ENCODE assay signal across 21 cellular contexts in the genomic region with DNA sequence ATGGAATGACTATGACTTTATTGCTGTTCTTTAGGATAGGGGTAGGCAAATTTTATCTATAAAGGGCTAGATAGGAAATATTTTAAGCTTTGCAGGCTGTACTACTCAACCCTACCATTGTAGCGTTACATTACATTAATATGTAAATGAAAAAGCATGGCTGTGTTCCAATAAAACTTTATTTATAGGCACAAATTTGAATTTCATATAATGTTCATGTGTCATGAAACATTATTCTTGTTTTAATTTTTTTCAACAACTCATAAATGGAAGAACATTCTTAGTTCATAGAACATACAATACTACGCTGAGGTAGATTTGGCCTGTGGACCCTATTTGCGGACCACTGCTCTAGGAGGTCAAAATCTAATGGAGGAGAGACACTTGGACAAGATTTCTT.
DNase-seq lines count a peak whose midpoint lies in the region; ATAC-seq, FAIRE-seq and TF ChIP-seq lines count a peak whose summit lies in the region.
"Had no signal": no experiment of that assay in that cellular context is flagged by ENCODE, and none has a peak within 500 bp of the region (broad histone marks: within the 10 kb centered on the region; RNA-seq: fewer than 3 reads in every experiment).

No MANE protein-coding gene starts in this region.

- POLR2A ChIA-PET in GM12878 (lab: Charles Lee), result no interaction called here

- in situ Hi-C loops in GM12878 (cut with MboI), result no loop called here

- no peak for ATAC-seq in GM23338
- ATAC-seq in GM12878, result no peak
- no peak for ATAC-seq in GM19397 (IDR thresholded peaks at IDR 0.05; ENCODE audit: unreplicated experiment)
- ATAC-seq: A549; CD8-positive, alpha-beta T cell had no signal

- H3K4me2 ChIP-seq in GM23338 (no peak overlapping the region), GM12878 (ENCODE audit: control insufficient read depth, insufficient read depth) (no peak overlapping the region)
- H3K4me2 ChIP-seq: A549; BLaER1 treated with 17β-estradiol and CSF1 and Interleukin-3, amounts not matched to agents 10 nM and 100 nM had no signal

- H3K9me2 ChIP-seq in GM23338 (ENCODE audit: insufficient read depth), result 0 out of 2 replicates have a peak, but pooled peaks cover under 1% of the 10 kb centered on the region

- no peaks in the 10 kb centered on the region for H3K36me3 Mint-ChIP-seq in GM23338 (ENCODE audit: low read depth)
- H3K36me3 Mint-ChIP-seq: CD8-positive, alpha-beta T cell had no signal

- no peak for FAIRE-seq in GM12878 (lab: Jason Lieb, UNC)
- FAIRE-seq: A549, G401.6, GM12892, GM18507 had no signal

- intact Hi-C loops in GM12878 (cut with micrococcal nuclease; ENCODE audit: unreplicated experiment), result no loop called here

- H4K20me1 ChIP-seq in GM23338 (replicated peaks; ENCODE audit: insufficient read depth), result no peaks in the 10 kb centered on the region
- no peaks in the 10 kb centered on the region for H4K20me1 ChIP-seq in GM12878 (ENCODE audit: control insufficient read depth, insufficient read depth)
- H4K20me1 ChIP-seq: BLaER1 treated with 17β-estradiol and CSF1 and Interleukin-3, amounts not matched to agents 10 nM and 100 nM had no signal

- H3K79me2 ChIP-seq in GM23338 (replicated peaks; ENCODE audit: insufficient read depth) (no peaks in the 10 kb centered on the region), GM12878 (ENCODE audit: control insufficient read depth, insufficient read depth, low read length) (no peaks in the 10 kb centered on the region)

- no peak for TF ChIP-seq CTCF in GM23338 (conservative IDR thresholded peaks at IDR 0.05; ENCODE audit: low read depth in 2 of 2)
- no peak for TF ChIP-seq CTCF in GM12878 (IDR thresholded peaks at IDR 0.05 in 2 of 3, conservative IDR thresholded peaks at IDR 0.05 in 1 of 3; ENCODE audit: control insufficient read depth in 2 of 3, extremely low read depth in 1 of 3, insufficient read depth in 1 of 3, low read depth in 3 of 3, low read length in 3 of 3)

- CTCF ChIA-PET in GM12878 (lab: Yijun Ruan, JAX), result no interaction called here

- H3K4me3 ChIP-seq in GM23338, result no peak overlapping the region
- H3K4me3 ChIP-seq in GM12878, result no peak overlapping the region
- H3K4me3 ChIP-seq: A549; BLaER1 treated with 17β-estradiol and CSF1 and Interleukin-3, amounts not matched to agents 10 nM and 100 nM had no signal

- no peaks in the 10 kb centered on the region for H3F3A ChIP-seq in GM23338 (replicated peaks; ENCODE audit: low read depth)

- no peaks in the 10 kb centered on the region for H3K36me3 ChIP-seq in GM23338 (ENCODE audit: insufficient read depth)
- no peaks in the 10 kb centered on the region for H3K36me3 ChIP-seq in GM12878 (ENCODE audit: control insufficient read depth in 2 of 2, insufficient read depth in 2 of 2, low read length in 1 of 2)
- H3K36me3 ChIP-seq: BLaER1 treated with 17β-estradiol and CSF1 and Interleukin-3, amounts not matched to agents 10 nM and 100 nM had no signal

- H3K27ac ChIP-seq in GM23338 (ENCODE audit: low read depth), result peak overlapping the region; percentile 8; the same call in 1 of the 2 replicates
- H3K27ac ChIP-seq in GM12878 (ENCODE audit: control insufficient read depth, insufficient read depth), result no peak overlapping the region
- H3K27ac ChIP-seq: A549; BLaER1 treated with 17β-estradiol and CSF1 and Interleukin-3, amounts not matched to agents 10 nM and 100 nM; C4-2B had no signal

- DNase-seq in GM23338 (ENCODE audit: low spot score) (no peak), GM12878 (ENCODE audit: low read depth, low spot score) (no peak), D341Med (ENCODE audit: low spot score) (no peak)
- DNase-seq in stimulated activated CD4-positive, alpha-beta T cell treated with anti-CD3 and anti-CD28 coated beads, Interleukin-15, amount 100 ng/mL, for 24 hours, result no peak
- DNase-seq: 8988T; AML-193; Calu3; CD4-positive, alpha-beta T cell; CD8-positive, alpha-beta T cell; DMS 273 treated with DMSO at 0.1 percent for 48 hours; DMS79 treated with DMSO at 0.1 percent for 48 hours; GF-D8 had no signal

- H3K9ac ChIP-seq in GM12878 (ENCODE audit: control insufficient read depth, insufficient read depth, low read length), result no peak overlapping the region
- H3K9ac ChIP-seq: BLaER1 treated with 17β-estradiol and CSF1 and Interleukin-3, amounts not matched to agents 10 nM and 100 nM had no signal

- 68% methylated on average over 3 of the region's 3 CpGs for WGBS in GM12878 (ENCODE audit: insufficient coverage, insufficient replicate concordance, low lambda C conversion rate, missing lambda C conversion rate)

- H3K27ac Mint-ChIP-seq in GM23338, result no peak overlapping the region
- H3K27ac Mint-ChIP-seq: B cell; CD4-positive, alpha-beta T cell; CD8-positive, alpha-beta T cell had no signal

- SMC1A ChIA-PET in GM12878 (lab: Charles Lee; ENCODE audit: uncharacterized antibody, unreplicated experiment), result no interaction called here

- peaks cover 23% of the 10 kb centered on the region for H3K4me1 Mint-ChIP-seq in GM23338
- H3K4me1 Mint-ChIP-seq: B cell had no signal

- no peak overlapping the region for H3K4me3 Mint-ChIP-seq in GM23338
- H3K4me3 Mint-ChIP-seq: B cell; CD4-positive, alpha-beta T cell; CD8-positive, alpha-beta T cell had no signal

- H3K27me3 ChIP-seq in GM23338 (ENCODE audit: insufficient read depth) (no peaks in the 10 kb centered on the region), GM12878 (replicated peaks in 1 of 2; ENCODE audit: control insufficient read depth in 2 of 2, insufficient read depth in 2 of 2, low read length in 1 of 2) (no peaks in the 10 kb centered on the region)
- H3K27me3 ChIP-seq: BLaER1 treated with 17β-estradiol and CSF1 and Interleukin-3, amounts not matched to agents 10 nM and 100 nM had no signal

- TF ChIP-seq POLR2A in GM12878 (IDR thresholded peaks at IDR 0.05; ENCODE audit: low read depth, low read length), result no peak

- TF ChIP-seq EP300 in GM12878 (IDR thresholded peaks at IDR 0.05; ENCODE audit: borderline replicate concordance in 1 of 2, control insufficient read depth in 1 of 2, low read depth in 2 of 2, low read length in 2 of 2), result no peak

- peaks cover 6% of the 10 kb centered on the region for H3K27me3 Mint-ChIP-seq in GM23338 (ENCODE audit: insufficient read depth, low read depth, poor library complexity)
- H3K27me3 Mint-ChIP-seq: B cell; CD4-positive, alpha-beta T cell had no signal

- no TSS peak for BruUV-seq in GM12878 (replicated peaks; lab: Mats Ljungman, UMichigan)

- no peaks in the 10 kb centered on the region for H3K9me3 Mint-ChIP-seq in GM23338
- H3K9me3 Mint-ChIP-seq: CD4-positive, alpha-beta T cell had no signal

- peaks cover 6% of the 10 kb centered on the region; the same call in 1 of the 2 replicates for H3K4me1 ChIP-seq in GM23338 (ENCODE audit: insufficient read depth)
- H3K4me1 ChIP-seq in GM12878 (ENCODE audit: control insufficient read depth, insufficient read depth, low read length), result no peaks in the 10 kb centered on the region
- H3K4me1 ChIP-seq: A549; BLaER1 treated with 17β-estradiol and CSF1 and Interleukin-3, amounts not matched to agents 10 nM and 100 nM; Caco-2 had no signal

- H2AFZ ChIP-seq in GM23338 (no peak overlapping the region), GM12878 (ENCODE audit: control insufficient read depth, low read depth, low read length) (no peak overlapping the region)

- no peaks in the 10 kb centered on the region for H3K9me3 ChIP-seq in GM12878 (replicated peaks; ENCODE audit: control insufficient read depth, insufficient read depth, low read length)
- H3K9me3 ChIP-seq: A549; BLaER1 treated with 17β-estradiol and CSF1 and Interleukin-3, amounts not matched to agents 10 nM and 100 nM; Caco-2 had no signal

- no peak for TF ChIP-seq RAD21 in GM12878 (IDR thresholded peaks at IDR 0.05; ENCODE audit: insufficient read depth, low read depth, low read length)

- RAD21 ChIA-PET in GM12878 (lab: Charles Lee; ENCODE audit: unreplicated experiment), result no interaction called here

TF ChIP-seq in GM23338, 12 proteins besides CTCF, POLR2A, EP300 and RAD21:
- TF ChIP-seq JUNB (IDR thresholded peaks at IDR 0.05; ENCODE audit: unreplicated experiment) (no peak), CREB1 (CRISPR knock-in tag; IDR thresholded peaks at IDR 0.05; ENCODE audit: low read depth) (no peak), EZH2 (IDR thresholded peaks at IDR 0.05; ENCODE audit: low read depth, unreplicated experiment) (no peak), EZH2phosphoT487 (IDR thresholded peaks at IDR 0.05; ENCODE audit: unreplicated experiment) (no peak)

TF ChIP-seq in GM12878, 131 proteins besides CTCF, POLR2A, EP300 and RAD21 (continues in another document):
- TF ChIP-seq RBBP5 (conservative IDR thresholded peaks at IDR 0.05), result no peak
- TF ChIP-seq SPI1 (IDR thresholded peaks at IDR 0.05; ENCODE audit: borderline replicate concordance, insufficient read depth, low read depth, low read length), result no peak
- TF ChIP-seq, protein P1, sequence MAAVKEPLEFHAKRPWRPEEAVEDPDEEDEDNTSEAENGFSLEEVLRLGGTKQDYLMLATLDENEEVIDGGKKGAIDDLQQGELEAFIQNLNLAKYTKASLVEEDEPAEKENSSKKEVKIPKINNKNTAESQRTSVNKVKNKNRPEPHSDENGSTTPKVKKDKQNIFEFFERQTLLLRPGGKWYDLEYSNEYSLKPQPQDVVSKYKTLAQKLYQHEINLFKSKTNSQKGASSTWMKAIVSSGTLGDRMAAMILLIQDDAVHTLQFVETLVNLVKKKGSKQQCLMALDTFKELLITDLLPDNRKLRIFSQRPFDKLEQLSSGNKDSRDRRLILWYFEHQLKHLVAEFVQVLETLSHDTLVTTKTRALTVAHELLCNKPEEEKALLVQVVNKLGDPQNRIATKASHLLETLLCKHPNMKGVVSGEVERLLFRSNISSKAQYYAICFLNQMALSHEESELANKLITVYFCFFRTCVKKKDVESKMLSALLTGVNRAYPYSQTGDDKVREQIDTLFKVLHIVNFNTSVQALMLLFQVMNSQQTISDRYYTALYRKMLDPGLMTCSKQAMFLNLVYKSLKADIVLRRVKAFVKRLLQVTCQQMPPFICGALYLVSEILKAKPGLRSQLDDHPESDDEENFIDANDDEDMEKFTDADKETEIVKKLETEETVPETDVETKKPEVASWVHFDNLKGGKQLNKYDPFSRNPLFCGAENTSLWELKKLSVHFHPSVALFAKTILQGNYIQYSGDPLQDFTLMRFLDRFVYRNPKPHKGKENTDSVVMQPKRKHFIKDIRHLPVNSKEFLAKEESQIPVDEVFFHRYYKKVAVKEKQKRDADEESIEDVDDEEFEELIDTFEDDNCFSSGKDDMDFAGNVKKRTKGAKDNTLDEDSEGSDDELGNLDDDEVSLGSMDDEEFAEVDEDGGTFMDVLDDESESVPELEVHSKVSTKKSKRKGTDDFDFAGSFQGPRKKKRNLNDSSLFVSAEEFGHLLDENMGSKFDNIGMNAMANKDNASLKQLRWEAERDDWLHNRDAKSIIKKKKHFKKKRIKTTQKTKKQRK (IDR thresholded peaks at IDR 0.05; ENCODE audit: low read depth, low read length), result no peak
